In genomic region chr2:20539133-20539719, GRCh38 we compare ENCODE assay signal across 1 cellular context.
TF ChIP-seq lines count a peak whose summit lies in the region.

No MANE protein-coding gene starts in this region.

TF ChIP-seq in K562, 482 proteins besides CTCF, POLR2A, EP300 and RAD21 (continued from another document and continues in another):
- TF ChIP-seq, protein P1, sequence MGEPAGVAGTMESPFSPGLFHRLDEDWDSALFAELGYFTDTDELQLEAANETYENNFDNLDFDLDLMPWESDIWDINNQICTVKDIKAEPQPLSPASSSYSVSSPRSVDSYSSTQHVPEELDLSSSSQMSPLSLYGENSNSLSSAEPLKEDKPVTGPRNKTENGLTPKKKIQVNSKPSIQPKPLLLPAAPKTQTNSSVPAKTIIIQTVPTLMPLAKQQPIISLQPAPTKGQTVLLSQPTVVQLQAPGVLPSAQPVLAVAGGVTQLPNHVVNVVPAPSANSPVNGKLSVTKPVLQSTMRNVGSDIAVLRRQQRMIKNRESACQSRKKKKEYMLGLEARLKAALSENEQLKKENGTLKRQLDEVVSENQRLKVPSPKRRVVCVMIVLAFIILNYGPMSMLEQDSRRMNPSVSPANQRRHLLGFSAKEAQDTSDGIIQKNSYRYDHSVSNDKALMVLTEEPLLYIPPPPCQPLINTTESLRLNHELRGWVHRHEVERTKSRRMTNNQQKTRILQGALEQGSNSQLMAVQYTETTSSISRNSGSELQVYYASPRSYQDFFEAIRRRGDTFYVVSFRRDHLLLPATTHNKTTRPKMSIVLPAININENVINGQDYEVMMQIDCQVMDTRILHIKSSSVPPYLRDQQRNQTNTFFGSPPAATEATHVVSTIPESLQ (CRISPR knock-in tag; IDR thresholded peaks at IDR 0.05): no peak
- TF ChIP-seq ZNF77 (CRISPR knock-in tag; IDR thresholded peaks at IDR 0.05) (no peak), ZNF165 (CRISPR knock-in tag; IDR thresholded peaks at IDR 0.05; ENCODE audit: borderline replicate concordance) (no peak), HDAC1 (IDR thresholded peaks at IDR 0.05) (peak in 1 of 2 experiments; percentile 43; a peak in 1 of 4 replicates), KLF6 (CRISPR knock-in tag; IDR thresholded peaks at IDR 0.05; ENCODE audit: borderline replicate concordance) (no peak), SP2 (IDR thresholded peaks at IDR 0.05; ENCODE audit: extremely low read depth, low read depth, low read length, poor library complexity, severe bottlenecking) (no peak), ZNF586 (CRISPR knock-in tag; conservative IDR thresholded peaks at IDR 0.05) (no peak), BCOR (IDR thresholded peaks at IDR 0.05) (peak; percentile 95), ATF1 (CRISPR knock-in tag; IDR thresholded peaks at IDR 0.05) (no peak), ATF1 (tag; IDR thresholded peaks at IDR 0.05) (0 out of 2 replicates have a peak, but pooled peaks have one; percentile 19), JUND (IDR thresholded peaks at IDR 0.05; ENCODE audit: borderline replicate concordance, low read depth, low read length) (no peak), JUND (tag; IDR thresholded peaks at IDR 0.05; ENCODE audit: borderline replicate concordance, low read depth, low read length) (peak; percentile 56; the same call in 1 of the 3 replicates), CHD2 (IDR thresholded peaks at IDR 0.05; ENCODE audit: low read depth, low read length) (no peak), HDGF (IDR thresholded peaks at IDR 0.05) (peak; percentile 46; the same call in 1 of the 2 replicates), RCOR1 (IDR thresholded peaks at IDR 0.05; ENCODE audit: borderline replicate concordance in 1 of 2, low read depth in 2 of 2, low read length in 2 of 2) (peak in 1 of 2 experiments; percentile 70; a peak in 2 of 4 replicates), NFYB (IDR thresholded peaks at IDR 0.05; ENCODE audit: extremely low read depth, insufficient read length) (no peak), NFATC3 (IDR thresholded peaks at IDR 0.05) (no peak), POLR2G (IDR thresholded peaks at IDR 0.05; ENCODE audit: low read depth, low read length) (no peak), HSF4 (CRISPR knock-in tag; IDR thresholded peaks at IDR 0.05; ENCODE audit: borderline replicate concordance) (no peak), TCFL5 (CRISPR knock-in tag; conservative IDR thresholded peaks at IDR 0.05) (no peak), MBD2 (IDR thresholded peaks at IDR 0.05; ENCODE audit: borderline replicate concordance, low read depth) (no peak), ZC3H11A (IDR thresholded peaks at IDR 0.05; ENCODE audit: low read depth, low read length) (no peak), OTX1 (CRISPR knock-in tag; IDR thresholded peaks at IDR 0.05) (no peak), XRCC5 (IDR thresholded peaks at IDR 0.05; ENCODE audit: low read depth, low read length) (0 out of 2 replicates have a peak, but pooled peaks have one; percentile 24), EGR1 (conservative IDR thresholded peaks at IDR 0.05) (no peak), ZNF143 (CRISPR knock-in tag; IDR thresholded peaks at IDR 0.05) (no peak), ZNF445 (CRISPR knock-in tag; IDR thresholded peaks at IDR 0.05; ENCODE audit: low read depth) (no peak), KDM1A (IDR thresholded peaks at IDR 0.05) (peak; percentile 82 to 90), RBM25 (IDR thresholded peaks at IDR 0.05; ENCODE audit: low read depth, low read length, severe bottlenecking) (peak; percentile 88), POU5F1 (IDR thresholded peaks at IDR 0.05; ENCODE audit: borderline replicate concordance, low read depth, low read length, partially characterized antibody) (no peak), ZNF263 (CRISPR knock-in tag; IDR thresholded peaks at IDR 0.05; ENCODE audit: borderline replicate concordance) (no peak), CREB3 (tag; conservative IDR thresholded peaks at IDR 0.05; ENCODE audit: low read depth) (no peak), ZNF23 (CRISPR knock-in tag; IDR thresholded peaks at IDR 0.05) (no peak), ZNF140 (CRISPR knock-in tag; IDR thresholded peaks at IDR 0.05) (no peak), RUNX1 (IDR thresholded peaks at IDR 0.05; ENCODE audit: low read depth) (no peak), ZNF75A (CRISPR knock-in tag; IDR thresholded peaks at IDR 0.05) (no peak), ELF4 (CRISPR knock-in tag; IDR thresholded peaks at IDR 0.05) (no peak), CBX5 (IDR thresholded peaks at IDR 0.05; ENCODE audit: borderline replicate concordance, low read depth) (no peak)
- TF ChIP-seq, protein P2, sequence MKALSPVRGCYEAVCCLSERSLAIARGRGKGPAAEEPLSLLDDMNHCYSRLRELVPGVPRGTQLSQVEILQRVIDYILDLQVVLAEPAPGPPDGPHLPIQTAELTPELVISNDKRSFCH (CRISPR knock-in tag; IDR thresholded peaks at IDR 0.05): no peak
- TF ChIP-seq, protein P2 (tag; IDR thresholded peaks at IDR 0.05): no peak
- TF ChIP-seq, protein P3, sequence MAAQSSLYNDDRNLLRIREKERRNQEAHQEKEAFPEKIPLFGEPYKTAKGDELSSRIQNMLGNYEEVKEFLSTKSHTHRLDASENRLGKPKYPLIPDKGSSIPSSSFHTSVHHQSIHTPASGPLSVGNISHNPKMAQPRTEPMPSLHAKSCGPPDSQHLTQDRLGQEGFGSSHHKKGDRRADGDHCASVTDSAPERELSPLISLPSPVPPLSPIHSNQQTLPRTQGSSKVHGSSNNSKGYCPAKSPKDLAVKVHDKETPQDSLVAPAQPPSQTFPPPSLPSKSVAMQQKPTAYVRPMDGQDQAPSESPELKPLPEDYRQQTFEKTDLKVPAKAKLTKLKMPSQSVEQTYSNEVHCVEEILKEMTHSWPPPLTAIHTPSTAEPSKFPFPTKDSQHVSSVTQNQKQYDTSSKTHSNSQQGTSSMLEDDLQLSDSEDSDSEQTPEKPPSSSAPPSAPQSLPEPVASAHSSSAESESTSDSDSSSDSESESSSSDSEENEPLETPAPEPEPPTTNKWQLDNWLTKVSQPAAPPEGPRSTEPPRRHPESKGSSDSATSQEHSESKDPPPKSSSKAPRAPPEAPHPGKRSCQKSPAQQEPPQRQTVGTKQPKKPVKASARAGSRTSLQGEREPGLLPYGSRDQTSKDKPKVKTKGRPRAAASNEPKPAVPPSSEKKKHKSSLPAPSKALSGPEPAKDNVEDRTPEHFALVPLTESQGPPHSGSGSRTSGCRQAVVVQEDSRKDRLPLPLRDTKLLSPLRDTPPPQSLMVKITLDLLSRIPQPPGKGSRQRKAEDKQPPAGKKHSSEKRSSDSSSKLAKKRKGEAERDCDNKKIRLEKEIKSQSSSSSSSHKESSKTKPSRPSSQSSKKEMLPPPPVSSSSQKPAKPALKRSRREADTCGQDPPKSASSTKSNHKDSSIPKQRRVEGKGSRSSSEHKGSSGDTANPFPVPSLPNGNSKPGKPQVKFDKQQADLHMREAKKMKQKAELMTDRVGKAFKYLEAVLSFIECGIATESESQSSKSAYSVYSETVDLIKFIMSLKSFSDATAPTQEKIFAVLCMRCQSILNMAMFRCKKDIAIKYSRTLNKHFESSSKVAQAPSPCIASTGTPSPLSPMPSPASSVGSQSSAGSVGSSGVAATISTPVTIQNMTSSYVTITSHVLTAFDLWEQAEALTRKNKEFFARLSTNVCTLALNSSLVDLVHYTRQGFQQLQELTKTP (IDR thresholded peaks at IDR 0.05; ENCODE audit: low read depth in 1 of 2, partially characterized antibody in 2 of 2): no peak
- TF ChIP-seq, protein P4, sequence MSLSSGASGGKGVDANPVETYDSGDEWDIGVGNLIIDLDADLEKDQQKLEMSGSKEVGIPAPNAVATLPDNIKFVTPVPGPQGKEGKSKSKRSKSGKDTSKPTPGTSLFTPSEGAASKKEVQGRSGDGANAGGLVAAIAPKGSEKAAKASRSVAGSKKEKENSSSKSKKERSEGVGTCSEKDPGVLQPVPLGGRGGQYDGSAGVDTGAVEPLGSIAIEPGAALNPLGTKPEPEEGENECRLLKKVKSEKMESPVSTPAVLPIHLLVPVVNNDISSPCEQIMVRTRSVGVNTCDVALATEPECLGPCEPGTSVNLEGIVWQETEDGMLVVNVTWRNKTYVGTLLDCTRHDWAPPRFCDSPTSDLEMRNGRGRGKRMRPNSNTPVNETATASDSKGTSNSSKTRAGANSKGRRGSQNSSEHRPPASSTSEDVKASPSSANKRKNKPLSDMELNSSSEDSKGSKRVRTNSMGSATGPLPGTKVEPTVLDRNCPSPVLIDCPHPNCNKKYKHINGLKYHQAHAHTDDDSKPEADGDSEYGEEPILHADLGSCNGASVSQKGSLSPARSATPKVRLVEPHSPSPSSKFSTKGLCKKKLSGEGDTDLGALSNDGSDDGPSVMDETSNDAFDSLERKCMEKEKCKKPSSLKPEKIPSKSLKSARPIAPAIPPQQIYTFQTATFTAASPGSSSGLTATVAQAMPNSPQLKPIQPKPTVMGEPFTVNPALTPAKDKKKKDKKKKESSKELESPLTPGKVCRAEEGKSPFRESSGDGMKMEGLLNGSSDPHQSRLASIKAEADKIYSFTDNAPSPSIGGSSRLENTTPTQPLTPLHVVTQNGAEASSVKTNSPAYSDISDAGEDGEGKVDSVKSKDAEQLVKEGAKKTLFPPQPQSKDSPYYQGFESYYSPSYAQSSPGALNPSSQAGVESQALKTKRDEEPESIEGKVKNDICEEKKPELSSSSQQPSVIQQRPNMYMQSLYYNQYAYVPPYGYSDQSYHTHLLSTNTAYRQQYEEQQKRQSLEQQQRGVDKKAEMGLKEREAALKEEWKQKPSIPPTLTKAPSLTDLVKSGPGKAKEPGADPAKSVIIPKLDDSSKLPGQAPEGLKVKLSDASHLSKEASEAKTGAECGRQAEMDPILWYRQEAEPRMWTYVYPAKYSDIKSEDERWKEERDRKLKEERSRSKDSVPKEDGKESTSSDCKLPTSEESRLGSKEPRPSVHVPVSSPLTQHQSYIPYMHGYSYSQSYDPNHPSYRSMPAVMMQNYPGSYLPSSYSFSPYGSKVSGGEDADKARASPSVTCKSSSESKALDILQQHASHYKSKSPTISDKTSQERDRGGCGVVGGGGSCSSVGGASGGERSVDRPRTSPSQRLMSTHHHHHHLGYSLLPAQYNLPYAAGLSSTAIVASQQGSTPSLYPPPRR (CRISPR knock-in tag; IDR thresholded peaks at IDR 0.05; ENCODE audit: borderline replicate concordance): no peak
- TF ChIP-seq, protein P5, sequence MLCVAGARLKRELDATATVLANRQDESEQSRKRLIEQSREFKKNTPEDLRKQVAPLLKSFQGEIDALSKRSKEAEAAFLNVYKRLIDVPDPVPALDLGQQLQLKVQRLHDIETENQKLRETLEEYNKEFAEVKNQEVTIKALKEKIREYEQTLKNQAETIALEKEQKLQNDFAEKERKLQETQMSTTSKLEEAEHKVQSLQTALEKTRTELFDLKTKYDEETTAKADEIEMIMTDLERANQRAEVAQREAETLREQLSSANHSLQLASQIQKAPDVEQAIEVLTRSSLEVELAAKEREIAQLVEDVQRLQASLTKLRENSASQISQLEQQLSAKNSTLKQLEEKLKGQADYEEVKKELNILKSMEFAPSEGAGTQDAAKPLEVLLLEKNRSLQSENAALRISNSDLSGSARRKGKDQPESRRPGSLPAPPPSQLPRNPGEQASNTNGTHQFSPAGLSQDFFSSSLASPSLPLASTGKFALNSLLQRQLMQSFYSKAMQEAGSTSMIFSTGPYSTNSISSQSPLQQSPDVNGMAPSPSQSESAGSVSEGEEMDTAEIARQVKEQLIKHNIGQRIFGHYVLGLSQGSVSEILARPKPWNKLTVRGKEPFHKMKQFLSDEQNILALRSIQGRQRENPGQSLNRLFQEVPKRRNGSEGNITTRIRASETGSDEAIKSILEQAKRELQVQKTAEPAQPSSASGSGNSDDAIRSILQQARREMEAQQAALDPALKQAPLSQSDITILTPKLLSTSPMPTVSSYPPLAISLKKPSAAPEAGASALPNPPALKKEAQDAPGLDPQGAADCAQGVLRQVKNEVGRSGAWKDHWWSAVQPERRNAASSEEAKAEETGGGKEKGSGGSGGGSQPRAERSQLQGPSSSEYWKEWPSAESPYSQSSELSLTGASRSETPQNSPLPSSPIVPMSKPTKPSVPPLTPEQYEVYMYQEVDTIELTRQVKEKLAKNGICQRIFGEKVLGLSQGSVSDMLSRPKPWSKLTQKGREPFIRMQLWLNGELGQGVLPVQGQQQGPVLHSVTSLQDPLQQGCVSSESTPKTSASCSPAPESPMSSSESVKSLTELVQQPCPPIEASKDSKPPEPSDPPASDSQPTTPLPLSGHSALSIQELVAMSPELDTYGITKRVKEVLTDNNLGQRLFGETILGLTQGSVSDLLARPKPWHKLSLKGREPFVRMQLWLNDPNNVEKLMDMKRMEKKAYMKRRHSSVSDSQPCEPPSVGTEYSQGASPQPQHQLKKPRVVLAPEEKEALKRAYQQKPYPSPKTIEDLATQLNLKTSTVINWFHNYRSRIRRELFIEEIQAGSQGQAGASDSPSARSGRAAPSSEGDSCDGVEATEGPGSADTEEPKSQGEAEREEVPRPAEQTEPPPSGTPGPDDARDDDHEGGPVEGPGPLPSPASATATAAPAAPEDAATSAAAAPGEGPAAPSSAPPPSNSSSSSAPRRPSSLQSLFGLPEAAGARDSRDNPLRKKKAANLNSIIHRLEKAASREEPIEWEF (CRISPR knock-in tag; IDR thresholded peaks at IDR 0.05): no peak
- TF ChIP-seq, protein P6, sequence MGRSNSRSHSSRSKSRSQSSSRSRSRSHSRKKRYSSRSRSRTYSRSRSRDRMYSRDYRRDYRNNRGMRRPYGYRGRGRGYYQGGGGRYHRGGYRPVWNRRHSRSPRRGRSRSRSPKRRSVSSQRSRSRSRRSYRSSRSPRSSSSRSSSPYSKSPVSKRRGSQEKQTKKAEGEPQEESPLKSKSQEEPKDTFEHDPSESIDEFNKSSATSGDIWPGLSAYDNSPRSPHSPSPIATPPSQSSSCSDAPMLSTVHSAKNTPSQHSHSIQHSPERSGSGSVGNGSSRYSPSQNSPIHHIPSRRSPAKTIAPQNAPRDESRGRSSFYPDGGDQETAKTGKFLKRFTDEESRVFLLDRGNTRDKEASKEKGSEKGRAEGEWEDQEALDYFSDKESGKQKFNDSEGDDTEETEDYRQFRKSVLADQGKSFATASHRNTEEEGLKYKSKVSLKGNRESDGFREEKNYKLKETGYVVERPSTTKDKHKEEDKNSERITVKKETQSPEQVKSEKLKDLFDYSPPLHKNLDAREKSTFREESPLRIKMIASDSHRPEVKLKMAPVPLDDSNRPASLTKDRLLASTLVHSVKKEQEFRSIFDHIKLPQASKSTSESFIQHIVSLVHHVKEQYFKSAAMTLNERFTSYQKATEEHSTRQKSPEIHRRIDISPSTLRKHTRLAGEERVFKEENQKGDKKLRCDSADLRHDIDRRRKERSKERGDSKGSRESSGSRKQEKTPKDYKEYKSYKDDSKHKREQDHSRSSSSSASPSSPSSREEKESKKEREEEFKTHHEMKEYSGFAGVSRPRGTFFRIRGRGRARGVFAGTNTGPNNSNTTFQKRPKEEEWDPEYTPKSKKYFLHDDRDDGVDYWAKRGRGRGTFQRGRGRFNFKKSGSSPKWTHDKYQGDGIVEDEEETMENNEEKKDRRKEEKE (IDR thresholded peaks at IDR 0.05; ENCODE audit: borderline replicate concordance in 1 of 2, control insufficient read depth in 1 of 2, low read depth in 2 of 2, low read length in 1 of 2): no peak
